15 cellular contexts compared by ENCODE assay signal in the genomic region with DNA sequence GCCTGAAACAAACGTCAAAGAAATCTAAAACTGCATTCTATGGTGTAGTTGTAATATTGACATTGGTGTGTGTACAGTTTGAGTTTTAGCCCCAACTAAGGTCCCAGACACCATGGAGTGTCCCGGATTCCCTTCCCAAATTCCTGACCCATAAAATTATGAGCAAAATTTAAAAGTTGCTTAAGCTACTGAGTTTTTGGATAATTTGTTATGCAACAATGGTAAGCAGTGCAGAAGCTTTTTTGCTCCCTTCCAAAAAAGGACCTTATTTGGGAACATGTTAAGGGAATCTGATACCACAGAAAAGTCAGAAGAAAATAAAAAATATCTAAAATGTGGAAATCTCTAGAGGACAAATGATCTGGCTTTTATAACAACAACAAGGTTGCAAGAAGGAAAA.
A peak's percentile ranks its signal among the peaks of the same experiment; 100 is the strongest.
DNase-seq lines count a peak whose midpoint lies in the region; ATAC-seq and TF ChIP-seq lines count a peak whose summit lies in the region.
"Had no signal": no experiment of that assay in that cellular context is flagged by ENCODE, and none has a peak within 500 bp of the region (broad histone marks: within the 10 kb centered on the region; RNA-seq: fewer than 3 reads in every experiment).

No MANE protein-coding gene starts in this region.

- no peak overlapping the region for H4K8ac ChIP-seq in IMR-90 (ENCODE audit: low read depth in 2 of 2, low read length in 2 of 2)

- no peak for DNase-seq in IMR-90
- no peak for DNase-seq in thoracic aorta (ENCODE audit: low spot score)
- DNase-seq in activated effector memory CD4-positive, alpha-beta T cell treated with anti-CD3 and anti-CD28 coated beads, Interleukin-2, amount 50 U/mL, for 16 hours = no peak
- no peak for DNase-seq in activated naive CD4-positive, alpha-beta T cell treated with anti-CD3 and anti-CD28 coated beads, Interleukin-2, amount 50 U/mL, for 16 hours
- DNase-seq in SJCRH30 = no peak
- no peak for DNase-seq in activated T-cell treated with anti-CD3 and anti-CD28 coated beads, Interleukin-2, amount 50 U/mL, for 48 hours
- DNase-seq: activated CD4-positive, alpha-beta T cell treated with anti-CD3 and anti-CD28 coated beads for 1 hour; anterior cingulate cortex; CD4-positive, CD25-positive, alpha-beta regulatory T cell; NCI-H2029 treated with DMSO at 0.1 percent for 48 hours; NCI-H526 treated with DMSO at 0.1 percent for 48 hours; RPMI8226 had no signal

- no peak overlapping the region for H3K4ac ChIP-seq in IMR-90 (ENCODE audit: low read depth, low read length)

- H3K36me3 ChIP-seq in IMR-90 (ENCODE audit: control insufficient read depth, insufficient read depth, low read length) (no peaks in the 10 kb centered on the region), mucosa of rectum (ENCODE audit: control insufficient read depth in 2 of 2, insufficient read depth in 2 of 2, low read length in 2 of 2) (no peaks in the 10 kb centered on the region), thoracic aorta (no peaks in the 10 kb centered on the region), SJCRH30 (no peaks in the 10 kb centered on the region)

- H2AFZ ChIP-seq in IMR-90 (replicated peaks; ENCODE audit: low read length, poor library complexity) = no peak overlapping the region

- CTCF ChIA-PET in IMR-90 (lab: Yijun Ruan, JAX) = no interaction called here

- dilution Hi-C loops in IMR-90 (cut with HindIII; ENCODE audit: low sequenced_read_pairs, unreplicated experiment) = no loop called here

- H3K23ac ChIP-seq in IMR-90 (ENCODE audit: low read depth, low read length) = no peak overlapping the region; the same call in 1 of the 2 replicates

- no peak overlapping the region; the same call in 1 of the 2 replicates for H2BK20ac ChIP-seq in IMR-90 (ENCODE audit: low read depth, low read length)

- TF ChIP-seq POLR2A in IMR-90 (IDR thresholded peaks at IDR 0.05; ENCODE audit: low read depth, low read length) = no peak

- H3K14ac ChIP-seq in IMR-90 (replicated peaks; ENCODE audit: low read depth, low read length) = no peak overlapping the region

- H4K5ac ChIP-seq in IMR-90 (ENCODE audit: low read depth, low read length) = no peak overlapping the region; the same call in 1 of the 2 replicates

- H4K91ac ChIP-seq in IMR-90 (ENCODE audit: insufficient read depth, low read depth, low read length) = no peak overlapping the region

- no CpG with 5 or more reads among the region's 2 CpGs for WGBS in IMR-90 (ENCODE audit: extremely low coverage in 2 of 2, insufficient read length in 1 of 2), 2 experiments

- H4K20me1 ChIP-seq in IMR-90 (ENCODE audit: insufficient read depth, low read length) = no peaks in the 10 kb centered on the region

- POLR2A ChIA-PET in IMR-90 (lab: Charles Lee; ENCODE audit: unreplicated experiment) = no interaction called here

- no peak overlapping the region for H3K9ac ChIP-seq in IMR-90 (ENCODE audit: low read depth, low read length)
- no peak overlapping the region for H3K9ac ChIP-seq in mucosa of rectum (ENCODE audit: low read depth in 1 of 2, low read length in 2 of 2)

- in situ Hi-C loops in IMR-90 (cut with MboI; ENCODE audit: low sequenced_read_pairs) = no loop called here

- H3K27ac Mint-ChIP-seq in dendritic cell treated with granulocyte-macrophage colony-stimulating factor and Interleukin-4, amounts not matched to agents 40 ng/mL and 50 ng/mL, for 4 days = peak overlapping the region; percentile 79

- H3K27ac ChIP-seq in IMR-90 (ENCODE audit: insufficient read depth, low read length) (peak overlapping the region; percentile 54; the same call in 1 of the 2 replicates), mucosa of rectum (ENCODE audit: low read depth in 2 of 2, low read length in 2 of 2) (peak overlapping the region; percentile 48 to 55), thoracic aorta (peak overlapping the region; percentile 68 to 72), SJCRH30 (no peak overlapping the region)

- ATAC-seq in IMR-90 (ENCODE audit: low read depth) (no peak), thoracic aorta (ENCODE audit: insufficient number of reproducible peaks, low FRiP score, low read depth) (peak; percentile 64)
- ATAC-seq: esophagus mucosa had no signal

- no peak overlapping the region; the same call in 1 of the 2 replicates for H3K18ac ChIP-seq in IMR-90 (ENCODE audit: low read depth, low read length)

- no TSS peak for BruUV-seq in IMR-90 (replicated peaks; lab: Mats Ljungman, UMichigan)

- H3K4me3 ChIP-seq in IMR-90 (ENCODE audit: insufficient read depth, low read depth, low read length) (no peak overlapping the region), mucosa of rectum (ENCODE audit: low read length in 2 of 2) (no peak overlapping the region), thoracic aorta (peak overlapping the region; percentile 25), SJCRH30 (no peak overlapping the region)

- intact Hi-C loops in IMR-90 (cut with micrococcal nuclease) = no loop called here
- intact Hi-C loops in dendritic cell treated with granulocyte-macrophage colony-stimulating factor and Interleukin-4, amounts not matched to agents 40 ng/mL and 50 ng/mL, for 4 days (cut with micrococcal nuclease) = no loop called here

- no peaks in the 10 kb centered on the region for H3K9me3 Mint-ChIP-seq in dendritic cell treated with granulocyte-macrophage colony-stimulating factor and Interleukin-4, amounts not matched to agents 40 ng/mL and 50 ng/mL, for 4 days
- H3K9me3 Mint-ChIP-seq: CD4-positive, CD25-positive, alpha-beta regulatory T cell had no signal

- H2AK5ac ChIP-seq in IMR-90 (ENCODE audit: low read depth, low read length) = no peak overlapping the region

- H3K9me1 ChIP-seq in IMR-90 (ENCODE audit: insufficient read depth, low read length) = peaks cover 3% of the 10 kb centered on the region; the same call in 1 of the 2 replicates

- no peak for TF ChIP-seq RAD21 in IMR-90 (IDR thresholded peaks at IDR 0.05; ENCODE audit: low read length)

- H2AK9ac ChIP-seq in IMR-90 (replicated peaks; ENCODE audit: low read depth, low read length, poor library complexity) = no peak overlapping the region

- no peaks in the 10 kb centered on the region for H3K27me3 Mint-ChIP-seq in dendritic cell treated with granulocyte-macrophage colony-stimulating factor and Interleukin-4, amounts not matched to agents 40 ng/mL and 50 ng/mL, for 4 days
- H3K27me3 Mint-ChIP-seq: CD4-positive, CD25-positive, alpha-beta regulatory T cell had no signal

- H2BK120ac ChIP-seq in IMR-90 (ENCODE audit: low read depth, low read length) = no peak overlapping the region

- peaks cover 36% of the 10 kb centered on the region for H3K36me3 Mint-ChIP-seq in dendritic cell treated with granulocyte-macrophage colony-stimulating factor and Interleukin-4, amounts not matched to agents 40 ng/mL and 50 ng/mL, for 4 days (ENCODE audit: low read depth)

- H3K4me3 Mint-ChIP-seq in dendritic cell treated with granulocyte-macrophage colony-stimulating factor and Interleukin-4, amounts not matched to agents 40 ng/mL and 50 ng/mL, for 4 days = no peak overlapping the region

- peaks cover 56% of the 10 kb centered on the region for H3K4me1 Mint-ChIP-seq in dendritic cell treated with granulocyte-macrophage colony-stimulating factor and Interleukin-4, amounts not matched to agents 40 ng/mL and 50 ng/mL, for 4 days (ENCODE audit: low read depth)

- H3K4me2 ChIP-seq in IMR-90 (ENCODE audit: low read depth, low read length) = no peak overlapping the region; the same call in 1 of the 2 replicates

- H3K27me3 ChIP-seq in IMR-90 (ENCODE audit: control insufficient read depth, insufficient read depth, low read length) (no peaks in the 10 kb centered on the region), mucosa of rectum (ENCODE audit: control insufficient read depth in 2 of 2, insufficient read depth in 2 of 2, low read length in 2 of 2) (no peaks in the 10 kb centered on the region), thoracic aorta (replicated peaks; ENCODE audit: insufficient read depth) (no peaks in the 10 kb centered on the region), SJCRH30 (no peaks in the 10 kb centered on the region)

- TF ChIP-seq CTCF in IMR-90 (conservative IDR thresholded peaks at IDR 0.05; ENCODE audit: low read depth, low read length) (no peak), thoracic aorta (IDR thresholded peaks at IDR 0.05) (no peak)

- no peak overlapping the region for H2BK5ac ChIP-seq in IMR-90 (ENCODE audit: low read depth, low read length, poor library complexity, severe bottlenecking)

- H3K79me1 ChIP-seq in IMR-90 (ENCODE audit: low read depth in 1 of 2, low read length in 2 of 2) = no peaks in the 10 kb centered on the region

- no peak overlapping the region for H3K56ac ChIP-seq in IMR-90 (ENCODE audit: extremely low read depth, insufficient read depth, low read length)

- no peak overlapping the region for H2BK15ac ChIP-seq in IMR-90 (ENCODE audit: low read depth, low read length)

- H3K9me3 ChIP-seq in IMR-90 (ENCODE audit: control insufficient read depth, insufficient read depth, low read length) (no peaks in the 10 kb centered on the region), mucosa of rectum (ENCODE audit: control insufficient read depth in 2 of 2, low read length in 2 of 2) (no peaks in the 10 kb centered on the region), thoracic aorta (no peaks in the 10 kb centered on the region), SJCRH30 (replicated peaks) (no peaks in the 10 kb centered on the region)

- peaks cover 3% of the 10 kb centered on the region; the same call in 1 of the 2 replicates for H3K4me1 ChIP-seq in IMR-90 (ENCODE audit: control insufficient read depth, insufficient read depth, low read length)
- H3K4me1 ChIP-seq in mucosa of rectum (ENCODE audit: control insufficient read depth in 2 of 2, insufficient read depth in 2 of 2, low read length in 2 of 2) = peaks cover 8 to 13% of the 10 kb centered on the region in 2 donors
- peaks cover 6 to 30% of the 10 kb centered on the region in 2 donors for H3K4me1 ChIP-seq in thoracic aorta (ENCODE audit: control insufficient read depth in 1 of 2, low read depth in 2 of 2)
- no peaks in the 10 kb centered on the region for H3K4me1 ChIP-seq in SJCRH30

TF ChIP-seq in IMR-90, 13 proteins besides CTCF, POLR2A, EP300 and RAD21:
- no peak for TF ChIP-seq BHLHE40 (IDR thresholded peaks at IDR 0.05; ENCODE audit: low read depth, low read length)
- TF ChIP-seq MXI1 (IDR thresholded peaks at IDR 0.05; ENCODE audit: borderline replicate concordance, low read depth, low read length) = no peak
- no peak for TF ChIP-seq RCOR1 (IDR thresholded peaks at IDR 0.05; ENCODE audit: insufficient replicate concordance, low read length)
